Comparison of ENCODE assay signal across 19 cellular contexts in genomic region chr2:32594573-32594972, GRCh38. TPM values are rescaled to one million over a fixed set of nuclear protein-coding genes. Genes with fewer than 3 reads are reported as not detected.
DNase-seq lines count a peak whose midpoint lies in the region; ATAC-seq, FAIRE-seq and TF ChIP-seq lines count a peak whose summit lies in the region.
"Had no signal": no experiment of that assay in that cellular context is flagged by ENCODE, and none has a peak within 500 bp of the region (broad histone marks: within the 10 kb centered on the region; RNA-seq: fewer than 3 reads in every experiment).

No MANE protein-coding gene starts in this region.

- H4K20me1 ChIP-seq in H1 (replicated peaks in 1 of 2; ENCODE audit: control insufficient read depth in 1 of 2, insufficient read depth in 2 of 2, low read length in 2 of 2) = no peaks in the 10 kb centered on the region

- no peak overlapping the region for H3K4me3 Mint-ChIP-seq in activated naive CD8-positive, alpha-beta T cell treated with anti-CD3 and anti-CD28 coated beads, Interleukin-2, amount 10 ng/mL, durations not matched to agents 7 days and 5 days
- H3K4me3 Mint-ChIP-seq in activated naive CD8-positive, alpha-beta T cell treated with anti-CD3 and anti-CD28 coated beads for 36 hours = no peak overlapping the region
- no peak overlapping the region for H3K4me3 Mint-ChIP-seq in progenitor cell of endocrine pancreas (ENCODE audit: low read depth)
- H3K4me3 Mint-ChIP-seq: CD14-positive monocyte had no signal

- CTCF ChIA-PET in HEK293 (lab: Yijun Ruan, JAX) = no interaction called here
- CTCF ChIA-PET in H1 (lab: Charles Lee; ENCODE audit: partially characterized antibody) = interaction anchor here (0.7 kb wide), 1 partner anchor 30 kb away, joined by 3 read pairs; no protein-coding TSS in a partner anchor

- no peak for FAIRE-seq in H1 (lab: Jason Lieb, UNC)
- FAIRE-seq: K562 had no signal

- peak overlapping the region; percentile 6 for H3K56ac ChIP-seq in H1 (replicated peaks; ENCODE audit: insufficient read length, low read depth, low read length)

- no peak for TF ChIP-seq RAD21 in H1 (IDR thresholded peaks at IDR 0.05 in 1 of 2, conservative IDR thresholded peaks at IDR 0.05 in 1 of 2; ENCODE audit: low read depth in 2 of 2, low read length in 2 of 2)

- H3K79me2 ChIP-seq in H1 (ENCODE audit: control insufficient read depth in 1 of 2, insufficient read depth in 2 of 2, low read length in 2 of 2) = no peaks in the 10 kb centered on the region

- H3K79me1 ChIP-seq in H1 (ENCODE audit: low read depth, low read length) = no peaks in the 10 kb centered on the region

- no peak overlapping the region for H4K5ac ChIP-seq in H1 (ENCODE audit: insufficient read length, low read depth, low read length)

- H2AFZ ChIP-seq in H1 (ENCODE audit: low read length) = no peak overlapping the region

- H3K9ac ChIP-seq in H1 (replicated peaks in 1 of 4; ENCODE audit: extremely low read depth in 1 of 4, low read depth in 3 of 4, low read length in 3 of 4) = no peak overlapping the region; a peak in 1 of 7 replicates

- POLR2A ChIA-PET in activated naive CD8-positive, alpha-beta T cell treated with anti-CD3 and anti-CD28 coated beads, Interleukin-2, amount 10 ng/mL, durations not matched to agents 7 days and 5 days (lab: Charles Lee) = no interaction called here
- POLR2A ChIA-PET in HEK293 (lab: Yijun Ruan, JAX) = no interaction called here
- POLR2A ChIA-PET in H1 (lab: Charles Lee; ENCODE audit: partially characterized antibody) = no interaction called here

- H2BK5ac ChIP-seq in H1 (ENCODE audit: low read depth, low read length) = no peak overlapping the region

- H3K27ac Mint-ChIP-seq in activated naive CD8-positive, alpha-beta T cell treated with anti-CD3 and anti-CD28 coated beads, Interleukin-2, amount 10 ng/mL, durations not matched to agents 7 days and 5 days = peak overlapping the region; percentile 11
- H3K27ac Mint-ChIP-seq in activated naive CD8-positive, alpha-beta T cell treated with anti-CD3 and anti-CD28 coated beads for 36 hours = no peak overlapping the region
- H3K27ac Mint-ChIP-seq in progenitor cell of endocrine pancreas = peak overlapping the region; percentile 24

- no peak overlapping the region for H2BK12ac ChIP-seq in H1 (ENCODE audit: low read depth, low read length)

- intact Hi-C loops in lower leg skin (cut with DNase I; ENCODE audit: low total_unique reads) = no loop called here

- H4K8ac ChIP-seq in H1 (ENCODE audit: extremely low read depth, insufficient read depth, low read length) = no peak overlapping the region

- no peak overlapping the region for H2BK15ac ChIP-seq in H1 (ENCODE audit: low read length)

- H2BK120ac ChIP-seq in H1 (replicated peaks; ENCODE audit: low read depth, low read length) = no peak overlapping the region

- no peak overlapping the region for H3K18ac ChIP-seq in H1 (ENCODE audit: extremely low read depth, low read length)

- TF ChIP-seq POLR2A in H1 (IDR thresholded peaks at IDR 0.05; ENCODE audit: control extremely low read depth in 1 of 2, low read depth in 2 of 2, low read length in 2 of 2) = no peak
- TF ChIP-seq POLR2A in lower leg skin (IDR thresholded peaks at IDR 0.05) = no peak

- H3K27ac ChIP-seq in HEK293 (ENCODE audit: extremely low read depth, low read depth, low read length) = no peak overlapping the region
- H3K27ac ChIP-seq in H1 (ENCODE audit: low read depth, low read length) = no peak overlapping the region

- TF ChIP-seq CTCF in HEK293 (tag by site-specific recombination; IDR thresholded peaks at IDR 0.05) (no peak), H1 (IDR thresholded peaks at IDR 0.05; ENCODE audit: control extremely low read depth in 1 of 3, insufficient read depth in 1 of 3, low read depth in 1 of 3, low read length in 3 of 3) (no peak), progenitor cell of endocrine pancreas (IDR thresholded peaks at IDR 0.05; ENCODE audit: unreplicated experiment) (no peak), lower leg skin (IDR thresholded peaks at IDR 0.05) (no peak)

- H3K14ac ChIP-seq in H1 (ENCODE audit: insufficient read length) = no peak overlapping the region

- no peak for ATAC-seq in activated naive CD8-positive, alpha-beta T cell treated with anti-CD3 and anti-CD28 coated beads, Interleukin-2, amount 10 ng/mL, durations not matched to agents 7 days and 5 days (ENCODE audit: low read depth)
- ATAC-seq: K562 had no signal

- H3K27me3 ChIP-seq in H1 (replicated peaks in 1 of 4; ENCODE audit: control insufficient read depth in 3 of 4, extremely low read depth in 1 of 4, insufficient read depth in 3 of 4, low read length in 3 of 4) = no peaks in the 10 kb centered on the region

- no peak overlapping the region for H3K23ac ChIP-seq in H1 (ENCODE audit: insufficient read length)

- no peak overlapping the region for H2AK5ac ChIP-seq in H1 (ENCODE audit: low read depth, low read length)

- H3K4me1 Mint-ChIP-seq in activated naive CD8-positive, alpha-beta T cell treated with anti-CD3 and anti-CD28 coated beads, Interleukin-2, amount 10 ng/mL, durations not matched to agents 7 days and 5 days = peaks cover 20% of the 10 kb centered on the region
- H3K4me1 Mint-ChIP-seq in activated naive CD8-positive, alpha-beta T cell treated with anti-CD3 and anti-CD28 coated beads for 36 hours = peaks cover 25% of the 10 kb centered on the region
- H3K4me1 Mint-ChIP-seq in progenitor cell of endocrine pancreas (ENCODE audit: low read depth) = no peaks in the 10 kb centered on the region

- no peak for DNase-seq in activated naive CD8-positive, alpha-beta T cell treated with anti-CD3 and anti-CD28 coated beads, Interleukin-2, amount 10 ng/mL, durations not matched to agents 7 days and 5 days
- no peak for DNase-seq in activated naive CD8-positive, alpha-beta T cell treated with anti-CD3 and anti-CD28 coated beads for 36 hours
- no peak for DNase-seq in H1 (ENCODE audit: low read depth in 1 of 2, low spot score in 2 of 2)
- no peak for DNase-seq in progenitor cell of endocrine pancreas (ENCODE audit: low spot score, unreplicated experiment)
- DNase-seq in lower leg skin (ENCODE audit: low spot score in 2 of 2) = no peak
- no peak for DNase-seq in NCI-H748 treated with DMSO at 0.1 percent for 48 hours (lab: John Stamatoyannopoulos, UW)
- no peak for DNase-seq in HT-29 (ENCODE audit: low spot score)
- DNase-seq: Caco-2, DMS153, EL, NCI-H1436, NCI-H2029 treated with DMSO at 0.1 percent for 48 hours, NCI-H2171 treated with DMSO at 0.1 percent for 48 hours, NCI-H82, SIG-M5 had no signal

- H4K91ac ChIP-seq in H1 (replicated peaks; ENCODE audit: insufficient read length, low read length) = no peak overlapping the region

- TF ChIP-seq EP300 in H1 (IDR thresholded peaks at IDR 0.05; ENCODE audit: borderline replicate concordance in 1 of 2, low read depth in 2 of 2, low read length in 2 of 2) = no peak

- no peak overlapping the region for H2BK20ac ChIP-seq in H1 (ENCODE audit: low read length)

- peaks cover 30% of the 10 kb centered on the region for H3K36me3 Mint-ChIP-seq in activated naive CD8-positive, alpha-beta T cell treated with anti-CD3 and anti-CD28 coated beads, Interleukin-2, amount 10 ng/mL, durations not matched to agents 7 days and 5 days
- peaks cover 29% of the 10 kb centered on the region for H3K36me3 Mint-ChIP-seq in activated naive CD8-positive, alpha-beta T cell treated with anti-CD3 and anti-CD28 coated beads for 36 hours
- peaks cover 4% of the 10 kb centered on the region for H3K36me3 Mint-ChIP-seq in progenitor cell of endocrine pancreas (ENCODE audit: insufficient read depth)

- no peak overlapping the region for H3K4ac ChIP-seq in H1 (replicated peaks; ENCODE audit: insufficient read length, low read depth, low read length)

- H3K4me3 ChIP-seq in HEK293 (ENCODE audit: low read depth, low read length) (no peak overlapping the region), H1 (ENCODE audit: extremely low read depth in 1 of 4, insufficient read depth in 2 of 4, low read depth in 3 of 4, low read length in 4 of 4) (no peak overlapping the region), lower leg skin (ENCODE audit: low read depth, poor library complexity, severe bottlenecking) (no peak overlapping the region)
- H3K4me3 ChIP-seq: HAP-1, K562 had no signal

- H3K27me3 Mint-ChIP-seq in activated naive CD8-positive, alpha-beta T cell treated with anti-CD3 and anti-CD28 coated beads, Interleukin-2, amount 10 ng/mL, durations not matched to agents 7 days and 5 days = no peaks in the 10 kb centered on the region
- H3K27me3 Mint-ChIP-seq in activated naive CD8-positive, alpha-beta T cell treated with anti-CD3 and anti-CD28 coated beads for 36 hours = no peaks in the 10 kb centered on the region
- H3K27me3 Mint-ChIP-seq in progenitor cell of endocrine pancreas = no peaks in the 10 kb centered on the region

- H3K36me3 ChIP-seq in HEK293 (ENCODE audit: control insufficient read depth in 2 of 2, insufficient read depth in 1 of 2, low read length in 2 of 2) = peaks cover 14 to 28% of the 10 kb centered on the region in 2 experiments; a peak in 2 of 3 replicates
- H3K36me3 ChIP-seq in H1 (ENCODE audit: control insufficient read depth in 2 of 4, insufficient read depth in 4 of 4, low read length in 3 of 4) = peaks cover 0 to 13% (median 1%) of the 10 kb centered on the region in 4 experiments; a peak in 2 of 8 replicates

- 90 to 100% methylated on average over 1 to 3 of the region's 3 CpGs for WGBS in H1 (ENCODE audit: extremely low coverage in 1 of 2, insufficient coverage in 1 of 2, insufficient read length in 1 of 2, insufficient replicate concordance in 2 of 2, low coverage in 1 of 2, low lambda C conversion rate in 2 of 2, missing lambda C conversion rate in 1 of 2), 2 experiments
- WGBS in lower leg skin, 2 donors = 90 to 94% methylated on average over 3 of the region's 3 CpGs

- no peak overlapping the region for H3K4me2 ChIP-seq in H1 (ENCODE audit: insufficient read depth in 1 of 2, low read depth in 2 of 2, low read length in 2 of 2)

- H3K9me3 ChIP-seq in HEK293 (ENCODE audit: control insufficient read depth, insufficient read depth, low read depth, low read length) = no peaks in the 10 kb centered on the region
- H3K9me3 ChIP-seq in H1 (ENCODE audit: insufficient read depth in 2 of 2, low read depth in 1 of 2, low read length in 1 of 2) = no peaks in the 10 kb centered on the region
- H3K9me3 ChIP-seq: Caco-2, HAP-1 had no signal

- no peaks in the 10 kb centered on the region for H3K9me3 Mint-ChIP-seq in activated naive CD8-positive, alpha-beta T cell treated with anti-CD3 and anti-CD28 coated beads, Interleukin-2, amount 10 ng/mL, durations not matched to agents 7 days and 5 days
- no peaks in the 10 kb centered on the region for H3K9me3 Mint-ChIP-seq in activated naive CD8-positive, alpha-beta T cell treated with anti-CD3 and anti-CD28 coated beads for 36 hours
- H3K9me3 Mint-ChIP-seq in progenitor cell of endocrine pancreas (ENCODE audit: low read depth) = no peaks in the 10 kb centered on the region

- no peaks in the 10 kb centered on the region for H3K4me1 ChIP-seq in HEK293 (ENCODE audit: control insufficient read depth, insufficient read depth, low read length)
- no peaks in the 10 kb centered on the region for H3K4me1 ChIP-seq in H1 (replicated peaks in 1 of 4; ENCODE audit: control insufficient read depth in 3 of 4, insufficient read depth in 4 of 4, low read length in 3 of 4)
- H3K4me1 ChIP-seq: Caco-2, HAP-1 had no signal

- no peaks in the 10 kb centered on the region for H3K23me2 ChIP-seq in H1 (ENCODE audit: low read depth, low read length)

RNA-seq across cellular contexts. Expression of gene TTC27, which starts 33.3 kb away (rescaled TPM):
- total RNA-seq in activated naive CD8-positive, alpha-beta T cell treated with anti-CD3 and anti-CD28 coated beads, Interleukin-2, amount 10 ng/mL, durations not matched to agents 7 days and 5 days = 10 to 100 TPM; 14.9 to 19.4 TPM
- total RNA-seq in activated naive CD8-positive, alpha-beta T cell treated with anti-CD3 and anti-CD28 coated beads for 36 hours = 10 to 100 TPM; 34.9 to 37.3 TPM
- total RNA-seq in H1 (2021; fragmentation: NEBNext Ultra II Directional; extraction: Animal tissue kit (Norgen Biotek cat#: 25700)) = 25.7 and 29.1 TPM in 2 replicates
- polyA plus RNA-seq in H1 (2011; rRNA removed) = 12.9 and 13.8 TPM in 2 replicates
- 14.0 TPM for polyA plus RNA-seq in H1 (2011; cell fraction: cytosol; rRNA removed)
- polyA plus RNA-seq in H1 (2011; cell fraction: nucleus; rRNA removed) = 10.7 TPM
- polyA plus RNA-seq in H1 (2012, experiment 1 of 2) = 15.3 to 23.5 TPM (median 19.7 TPM) in 4 replicates
- polyA plus RNA-seq in H1 (2012, experiment 2 of 2) = 1.9 TPM
- 16.5 TPM for polyA plus RNA-seq in H1 (2013, experiment 1 of 2)
- 15.3 TPM for polyA plus RNA-seq in H1 (2013, experiment 2 of 2)
- 27.1 and 34.3 TPM in 2 replicates for polyA minus RNA-seq in H1 (2011; rRNA and poly(A)+ RNA removed)
- 9.8 TPM for polyA minus RNA-seq in H1 (2011; cell fraction: cytosol; rRNA and poly(A)+ RNA removed)
- 39.9 TPM for polyA minus RNA-seq in H1 (2011; cell fraction: nucleus; rRNA and poly(A)+ RNA removed)
- total RNA-seq in progenitor cell of endocrine pancreas (20.5 and 21.8 TPM in 2 replicates), lower leg skin (10 to 100 TPM; 11.0 to 16.4 (median 11.3) TPM)
- 8.9 and 10.9 TPM in 2 replicates for total RNA-seq in HT-29 (2014; rRNA removed; shearing (Covaris generic))
